Comparison of ENCODE assay signal across 10 cellular contexts in genomic region chr1:44239337-44239960, GRCh38. TPM values are rescaled to one million over a fixed set of nuclear protein-coding genes. Genes with fewer than 3 reads are reported as not detected.
A peak's percentile ranks its signal among the peaks of the same experiment; 100 is the strongest.
DNase-seq lines count a peak whose midpoint lies in the region; ATAC-seq and TF ChIP-seq lines count a peak whose summit lies in the region.
"Had no signal": no experiment of that assay in that cellular context is flagged by ENCODE, and none has a peak within 500 bp of the region (broad histone marks: within the 10 kb centered on the region; RNA-seq: fewer than 3 reads in every experiment).

No MANE protein-coding gene starts in this region.

- TF ChIP-seq EP300 in Ishikawa (IDR thresholded peaks at IDR 0.05; ENCODE audit: borderline replicate concordance): no peak

- peak overlapping the region; percentile 0 to 2 for H3K9ac ChIP-seq in mucosa of rectum (ENCODE audit: low read depth in 1 of 2, low read length in 2 of 2)

- H3K27ac ChIP-seq in ACC112 (ENCODE audit: low read depth, low read length) (peak overlapping the region; percentile 13; the same call in 1 of the 2 replicates), ectodermal cell (ENCODE audit: insufficient read depth, low read depth, low read length, poor library complexity, severe bottlenecking) (peak overlapping the region; percentile 64), mucosa of rectum (ENCODE audit: low read depth in 2 of 2, low read length in 2 of 2) (peak overlapping the region; percentile 66 to 70)

- DNase-seq in D341Med (ENCODE audit: low spot score) (no peak), NCI-H774 (lab: John Stamatoyannopoulos, UW) (no peak)
- DNase-seq: DMS53, SHP77 treated with DMSO at 0.1 percent for 48 hours had no signal

- 19 to 20% methylated on average over 8 of the region's 8 CpGs for WGBS in ectodermal cell, 2 experiments

- TF ChIP-seq POLR2A in GM18505 (IDR thresholded peaks at IDR 0.05; ENCODE audit: borderline replicate concordance, extremely low read depth, insufficient read depth, insufficient read length): no peak

- no peak for ATAC-seq in GM18505 (IDR thresholded peaks at IDR 0.05; ENCODE audit: unreplicated experiment)
- no peak for ATAC-seq in GM19324 (IDR thresholded peaks at IDR 0.05; ENCODE audit: low FRiP score, unreplicated experiment)

- H3K36me3 ChIP-seq in ACC112 (ENCODE audit: insufficient read depth, low read length) (no peaks in the 10 kb centered on the region), ectodermal cell (ENCODE audit: control insufficient read depth, insufficient read depth, low read length) (no peaks in the 10 kb centered on the region), mucosa of rectum (ENCODE audit: control insufficient read depth in 2 of 2, insufficient read depth in 2 of 2, low read length in 2 of 2) (peaks cover 0 to 15% of the 10 kb centered on the region in 2 donors)

- H3K4me1 ChIP-seq in ACC112 (ENCODE audit: control insufficient read depth, insufficient read depth, low read length, unreplicated experiment) (peaks cover 21% of the 10 kb centered on the region), ectodermal cell (ENCODE audit: control insufficient read depth, insufficient read depth, low read length) (peaks cover 50% of the 10 kb centered on the region), mucosa of rectum (ENCODE audit: control insufficient read depth in 2 of 2, insufficient read depth in 2 of 2, low read length in 2 of 2) (peaks cover 30 to 44% of the 10 kb centered on the region in 2 donors)

- H3K4me3 ChIP-seq in ACC112 (ENCODE audit: low read depth, low read length) (no peak overlapping the region), ectodermal cell (ENCODE audit: insufficient read depth, low read depth, low read length) (no peak overlapping the region), mucosa of rectum (ENCODE audit: low read length in 2 of 2) (peak overlapping the region in 1 of 2 donors; percentile 14)

- TF ChIP-seq RAD21 in Ishikawa (IDR thresholded peaks at IDR 0.05; ENCODE audit: low read depth): no peak

- no peaks in the 10 kb centered on the region for H3K79me2 ChIP-seq in ACC112 (ENCODE audit: control insufficient read depth, insufficient read depth, low read length, unreplicated experiment)

- H3K27me3 ChIP-seq in ACC112 (ENCODE audit: insufficient read depth, low read length) (no peaks in the 10 kb centered on the region), ectodermal cell (ENCODE audit: control insufficient read depth, insufficient read depth, low read length, poor library complexity, severe bottlenecking) (no peaks in the 10 kb centered on the region), mucosa of rectum (ENCODE audit: control insufficient read depth in 2 of 2, insufficient read depth in 2 of 2, low read length in 2 of 2) (no peaks in the 10 kb centered on the region)

- no peak overlapping the region for H2AFZ ChIP-seq in ACC112 (ENCODE audit: low read length, unreplicated experiment)

- no peaks in the 10 kb centered on the region for H3K9me3 ChIP-seq in ectodermal cell (ENCODE audit: control insufficient read depth, low read length)
- H3K9me3 ChIP-seq in mucosa of rectum (ENCODE audit: control insufficient read depth in 2 of 2, low read length in 2 of 2): no peaks in the 10 kb centered on the region

TF ChIP-seq in Ishikawa, 13 proteins besides CTCF, POLR2A, EP300 and RAD21:
- TF ChIP-seq FOXM1 (IDR thresholded peaks at IDR 0.05; ENCODE audit: borderline replicate concordance, low read depth): no peak
- TF ChIP-seq TEAD4 (IDR thresholded peaks at IDR 0.05): no peak
- peak; percentile 57 for TF ChIP-seq NFIC (IDR thresholded peaks at IDR 0.05)
- TF ChIP-seq YY1 (IDR thresholded peaks at IDR 0.05; ENCODE audit: low read depth): no peak
- no peak for TF ChIP-seq USF1 (IDR thresholded peaks at IDR 0.05)

RNA-seq across cellular contexts. Expression of gene DMAP1, which starts 26.2 kb away (rescaled TPM):
- polyA plus RNA-seq in ectodermal cell (2013, experiment 1 of 4): 54.6 TPM
- 59.0 TPM for polyA plus RNA-seq in ectodermal cell (2013, experiment 2 of 4)
- 50.2 TPM for polyA plus RNA-seq in ectodermal cell (2013, experiment 3 of 4)
- polyA plus RNA-seq in ectodermal cell (2013, experiment 4 of 4): 51.9 TPM

Comparison
In these comparisons a context has a peak if more than half of its experiments do, and no peak if none do; other contexts are left out.
1. H3K27ac ChIP-seq: peak in every context shown above with its lines; median percentile 68 in mucosa of rectum; 64 in ectodermal cell; 13 in ACC112.